In genomic region chr1:45043094-45043493, GRCh38 we compare ENCODE assay signal across 2 cellular contexts.
TF ChIP-seq lines count a peak whose summit lies in the region.

No MANE protein-coding gene starts in this region.

TF ChIP-seq in WTC11, 78 proteins besides CTCF, POLR2A, EP300 and RAD21 (continued from another document):
- TF ChIP-seq AFF4 (CRISPR knock-in tag; IDR thresholded peaks at IDR 0.05; ENCODE audit: borderline replicate concordance) (no peak), ETV6 (CRISPR knock-in tag; IDR thresholded peaks at IDR 0.05) (no peak), STAT6 (CRISPR knock-in tag; conservative IDR thresholded peaks at IDR 0.05; ENCODE audit: low read depth) (no peak), E2F1 (CRISPR knock-in tag; IDR thresholded peaks at IDR 0.05) (no peak), JUN (CRISPR knock-in tag; IDR thresholded peaks at IDR 0.05) (no peak), NFYB (CRISPR knock-in tag; conservative IDR thresholded peaks at IDR 0.05; ENCODE audit: low read depth) (no peak)
- TF ChIP-seq, protein P1, sequence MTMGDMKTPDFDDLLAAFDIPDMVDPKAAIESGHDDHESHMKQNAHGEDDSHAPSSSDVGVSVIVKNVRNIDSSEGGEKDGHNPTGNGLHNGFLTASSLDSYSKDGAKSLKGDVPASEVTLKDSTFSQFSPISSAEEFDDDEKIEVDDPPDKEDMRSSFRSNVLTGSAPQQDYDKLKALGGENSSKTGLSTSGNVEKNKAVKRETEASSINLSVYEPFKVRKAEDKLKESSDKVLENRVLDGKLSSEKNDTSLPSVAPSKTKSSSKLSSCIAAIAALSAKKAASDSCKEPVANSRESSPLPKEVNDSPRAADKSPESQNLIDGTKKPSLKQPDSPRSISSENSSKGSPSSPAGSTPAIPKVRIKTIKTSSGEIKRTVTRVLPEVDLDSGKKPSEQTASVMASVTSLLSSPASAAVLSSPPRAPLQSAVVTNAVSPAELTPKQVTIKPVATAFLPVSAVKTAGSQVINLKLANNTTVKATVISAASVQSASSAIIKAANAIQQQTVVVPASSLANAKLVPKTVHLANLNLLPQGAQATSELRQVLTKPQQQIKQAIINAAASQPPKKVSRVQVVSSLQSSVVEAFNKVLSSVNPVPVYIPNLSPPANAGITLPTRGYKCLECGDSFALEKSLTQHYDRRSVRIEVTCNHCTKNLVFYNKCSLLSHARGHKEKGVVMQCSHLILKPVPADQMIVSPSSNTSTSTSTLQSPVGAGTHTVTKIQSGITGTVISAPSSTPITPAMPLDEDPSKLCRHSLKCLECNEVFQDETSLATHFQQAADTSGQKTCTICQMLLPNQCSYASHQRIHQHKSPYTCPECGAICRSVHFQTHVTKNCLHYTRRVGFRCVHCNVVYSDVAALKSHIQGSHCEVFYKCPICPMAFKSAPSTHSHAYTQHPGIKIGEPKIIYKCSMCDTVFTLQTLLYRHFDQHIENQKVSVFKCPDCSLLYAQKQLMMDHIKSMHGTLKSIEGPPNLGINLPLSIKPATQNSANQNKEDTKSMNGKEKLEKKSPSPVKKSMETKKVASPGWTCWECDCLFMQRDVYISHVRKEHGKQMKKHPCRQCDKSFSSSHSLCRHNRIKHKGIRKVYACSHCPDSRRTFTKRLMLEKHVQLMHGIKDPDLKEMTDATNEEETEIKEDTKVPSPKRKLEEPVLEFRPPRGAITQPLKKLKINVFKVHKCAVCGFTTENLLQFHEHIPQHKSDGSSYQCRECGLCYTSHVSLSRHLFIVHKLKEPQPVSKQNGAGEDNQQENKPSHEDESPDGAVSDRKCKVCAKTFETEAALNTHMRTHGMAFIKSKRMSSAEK (CRISPR knock-in tag; IDR thresholded peaks at IDR 0.05; ENCODE audit: borderline replicate concordance): no peak

TF ChIP-seq in SK-N-SH, 30 proteins besides CTCF, POLR2A, EP300 and RAD21 (continued from another document):
- no peak for TF ChIP-seq REST (IDR thresholded peaks at IDR 0.05; ENCODE audit: low read depth, low read length)
- TF ChIP-seq, protein P2, sequence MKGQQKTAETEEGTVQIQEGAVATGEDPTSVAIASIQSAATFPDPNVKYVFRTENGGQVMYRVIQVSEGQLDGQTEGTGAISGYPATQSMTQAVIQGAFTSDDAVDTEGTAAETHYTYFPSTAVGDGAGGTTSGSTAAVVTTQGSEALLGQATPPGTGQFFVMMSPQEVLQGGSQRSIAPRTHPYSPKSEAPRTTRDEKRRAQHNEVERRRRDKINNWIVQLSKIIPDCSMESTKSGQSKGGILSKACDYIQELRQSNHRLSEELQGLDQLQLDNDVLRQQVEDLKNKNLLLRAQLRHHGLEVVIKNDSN (IDR thresholded peaks at IDR 0.05; ENCODE audit: borderline replicate concordance, low read depth): no peak
- TF ChIP-seq, protein P3, sequence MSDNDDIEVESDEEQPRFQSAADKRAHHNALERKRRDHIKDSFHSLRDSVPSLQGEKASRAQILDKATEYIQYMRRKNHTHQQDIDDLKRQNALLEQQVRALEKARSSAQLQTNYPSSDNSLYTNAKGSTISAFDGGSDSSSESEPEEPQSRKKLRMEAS (IDR thresholded peaks at IDR 0.05; ENCODE audit: low read depth): no peak
